ENCODE assay signal across 25 cellular contexts in genomic region chr6:149936743-149937142, GRCh38. TPM values are rescaled to one million over a fixed set of nuclear protein-coding genes. Genes with fewer than 3 reads are reported as not detected.
"Had no signal": no experiment of that assay in that cellular context is flagged by ENCODE, and none has a peak within 500 bp of the region (broad histone marks: within the 10 kb centered on the region; RNA-seq: fewer than 3 reads in every experiment).

No MANE protein-coding gene starts in this region.

- H3K9me3 ChIP-seq: heart left ventricle, ovary, stomach, thoracic aorta, transverse colon had no signal

- H2AFZ ChIP-seq: neural progenitor cell had no signal

- H3K9ac ChIP-seq: neural progenitor cell had no signal

- H3K27ac Mint-ChIP-seq: naive thymus-derived CD8-positive, alpha-beta T cell; neural progenitor cell; progenitor cell of endocrine pancreas had no signal

- H3K4me2 ChIP-seq: neural progenitor cell had no signal

- H3K36me3 ChIP-seq: heart left ventricle, neural progenitor cell, ovary, stomach, thoracic aorta, transverse colon had no signal

- DNase-seq: dermis blood vessel endothelial cell; effector CD8-positive, alpha-beta T cell; heart left ventricle; hippocampal formation; mammary epithelial cell; naive thymus-derived CD8-positive, alpha-beta T cell; nucleus accumbens; ovary; right cardiac atrium; small intestine; stimulated activated CD4-positive, alpha-beta T cell treated with anti-CD3 and anti-CD28 coated beads, Interleukin-12 subunit alpha, Interleukin-12 subunit beta, amount 100 ng/mL, for 4 hours; stimulated activated naive CD4-positive, alpha-beta T cell; stomach; substantia nigra; transverse colon had no signal

- H3K27ac ChIP-seq: heart left ventricle, neural progenitor cell, ovary, stomach, thoracic aorta, transverse colon had no signal

- FAIRE-seq: colon, endometrium, frontal cortex, small intestine had no signal

- H3K4me3 ChIP-seq: heart left ventricle, neural progenitor cell, ovary, stomach, thoracic aorta, transverse colon had no signal

- ATAC-seq: esophagus mucosa; heart left ventricle; left lobe of liver; naive thymus-derived CD8-positive, alpha-beta T cell; right cardiac atrium had no signal

RNA-seq across cellular contexts. Expression of gene ULBP2, which starts 5.1 kb away (rescaled TPM):
- total RNA-seq: naive thymus-derived CD8-positive, alpha-beta T cell; progenitor cell of endocrine pancreas; transverse colon had no signal

RNA-seq across cellular contexts. Expression of gene RAET1G, which starts 13.8 kb away (rescaled TPM):
- total RNA-seq: dermis blood vessel endothelial cell; frontal cortex; left lobe of liver; mononuclear cell; naive thymus-derived CD8-positive, alpha-beta T cell; progenitor cell of endocrine pancreas; thoracic aorta; transverse colon had no signal
- polyA plus RNA-seq: naive thymus-derived CD8-positive, alpha-beta T cell had no signal

RNA-seq across cellular contexts. Expression of gene ULBP1, which starts 27.0 kb away (rescaled TPM):
- total RNA-seq: transverse colon had no signal
- polyA plus RNA-seq: naive thymus-derived CD8-positive, alpha-beta T cell had no signal

RNA-seq across cellular contexts. Expression of gene RAET1E, which starts 38.8 kb away (rescaled TPM):
- total RNA-seq: dermis blood vessel endothelial cell; frontal cortex; glomerular endothelial cell; left lobe of liver; mononuclear cell; naive thymus-derived CD8-positive, alpha-beta T cell; progenitor cell of endocrine pancreas; stomach; thoracic aorta; transverse colon had no signal
- polyA plus RNA-seq: naive thymus-derived CD8-positive, alpha-beta T cell had no signal
